ENCODE assay signal across 8 cellular contexts in genomic region chr16:8621572-8622314, GRCh38. TPM values are rescaled to one million over a fixed set of nuclear protein-coding genes. Genes with fewer than 3 reads are reported as not detected.
DNase-seq lines count a peak whose midpoint lies in the region; ATAC-seq and TF ChIP-seq lines count a peak whose summit lies in the region.

METTL22 (plus strand) TSS chr16:8621698; CDS start chr16:8625666, 3,968 bp downstream.

- no peaks in the 10 kb centered on the region for H3K9me3 Mint-ChIP-seq in activated naive CD4-positive, alpha-beta T cell treated with anti-CD3 and anti-CD28 coated beads for 36 hours

- H2AFZ ChIP-seq in neuronal stem cell (ENCODE audit: low read length) = peak within 1 kb of the TSS; percentile 97

- H2BK120ac ChIP-seq in neuronal stem cell (ENCODE audit: low read depth, low read length) = no peak within 1 kb of the TSS

- peak within 1 kb of the TSS; percentile 60 for H3K14ac ChIP-seq in neuronal stem cell (ENCODE audit: low read length)

- peak within 1 kb of the TSS; percentile 71 for H3K27ac ChIP-seq in HEK293 (ENCODE audit: extremely low read depth, low read depth, low read length)
- H3K27ac ChIP-seq in SK-N-MC = peak within 1 kb of the TSS; percentile 85; the same call in 1 of the 2 replicates
- H3K27ac ChIP-seq in gastroesophageal sphincter = peak within 1 kb of the TSS; percentile 63 to 87 (median 84)
- H3K27ac ChIP-seq in neuronal stem cell (replicated peaks; ENCODE audit: low read length) = no peak within 1 kb of the TSS
- H3K27ac ChIP-seq in subcutaneous abdominal adipose tissue (ENCODE audit: low read depth, low read length) = peak within 1 kb of the TSS; percentile 92

- peak within 1 kb of the TSS; percentile 98 for H3K23ac ChIP-seq in neuronal stem cell (ENCODE audit: low read depth, low read length, poor library complexity)

- H4K8ac ChIP-seq in neuronal stem cell (ENCODE audit: low read depth, low read length) = peak within 1 kb of the TSS; percentile 67

- H3K4me1 Mint-ChIP-seq in activated naive CD4-positive, alpha-beta T cell treated with anti-CD3 and anti-CD28 coated beads for 36 hours (ENCODE audit: low read depth) = peaks cover 27% of the 10 kb centered on the region

- peak within 1 kb of the TSS; percentile 70 for H3K27ac Mint-ChIP-seq in activated naive CD4-positive, alpha-beta T cell treated with anti-CD3 and anti-CD28 coated beads for 36 hours

- H3K4me1 ChIP-seq in HEK293 (ENCODE audit: control insufficient read depth, insufficient read depth, low read length) (peaks cover 4% of the 10 kb centered on the region; the same call in 1 of the 2 replicates), gastroesophageal sphincter (peaks cover 0 to 27% (median 4%) of the 10 kb centered on the region in 3 donors), neuronal stem cell (ENCODE audit: control insufficient read depth in 2 of 2, insufficient read depth in 1 of 2, low read depth in 1 of 2, low read length in 2 of 2) (peaks cover 0 to 6% of the 10 kb centered on the region in 2 donors), subcutaneous abdominal adipose tissue (ENCODE audit: control insufficient read depth in 5 of 5, insufficient read depth in 5 of 5, low read length in 5 of 5) (peaks cover 1 to 17% (median 13%) of the 10 kb centered on the region in 5 donors)

- peak; percentile 98 for ATAC-seq in gastroesophageal sphincter

- no peak within 1 kb of the TSS for H3K4ac ChIP-seq in neuronal stem cell (ENCODE audit: low read length)

- H3K36me3 Mint-ChIP-seq in activated naive CD4-positive, alpha-beta T cell treated with anti-CD3 and anti-CD28 coated beads for 36 hours (ENCODE audit: low read depth) = peaks cover 6% of the 10 kb centered on the region

- peak within 1 kb of the TSS; percentile 93 for H2AK5ac ChIP-seq in neuronal stem cell (ENCODE audit: low read depth, low read length)

- CTCF ChIA-PET in HEK293 (lab: Yijun Ruan, JAX) = interaction anchor here (0.7 to 1.2 kb wide), 3 partner anchors 21 to 56 kb away, joined by 3 read pairs; no protein-coding TSS in a partner anchor
- CTCF ChIA-PET in activated naive CD4-positive, alpha-beta T cell treated with anti-CD3 and anti-CD28 coated beads for 36 hours (lab: Charles Lee) = interaction anchor here (1.4 kb wide), 1 partner anchor 55 kb away, joined by 4 read pairs; no protein-coding TSS in a partner anchor

- TF ChIP-seq POLR2A in gastroesophageal sphincter (IDR thresholded peaks at IDR 0.05) = peak; percentile 66 to 76

- peaks cover 8% of the 10 kb centered on the region for H3K79me1 ChIP-seq in neuronal stem cell (ENCODE audit: low read depth, low read length)

- H3K18ac ChIP-seq in neuronal stem cell (ENCODE audit: low read length) = peak within 1 kb of the TSS; percentile 84

- H3K36me3 ChIP-seq in HEK293 (ENCODE audit: control insufficient read depth in 2 of 2, insufficient read depth in 1 of 2, low read length in 2 of 2) (peaks cover 11 to 23% of the 10 kb centered on the region in 2 experiments; a peak in 2 of 3 replicates), SK-N-MC (ENCODE audit: insufficient read depth, low read length) (peaks cover 19% of the 10 kb centered on the region), gastroesophageal sphincter (peaks cover 0 to 29% of the 10 kb centered on the region in 2 donors), neuronal stem cell (replicated peaks in 1 of 2; ENCODE audit: control insufficient read depth in 2 of 2, insufficient read depth in 2 of 2, low read length in 2 of 2) (peaks cover 8 to 35% of the 10 kb centered on the region in 2 donors), subcutaneous abdominal adipose tissue (ENCODE audit: control insufficient read depth in 5 of 5, insufficient read depth in 5 of 5, low read length in 5 of 5) (peaks cover 0 to 15% (median 10%) of the 10 kb centered on the region in 5 donors)

- peak within 1 kb of the TSS; percentile 35 for H2BK5ac ChIP-seq in neuronal stem cell (ENCODE audit: low read length)

- H3K4me3 ChIP-seq in HEK293 (ENCODE audit: low read depth, low read length) (peak within 1 kb of the TSS; percentile 85), SK-N-MC (peak within 1 kb of the TSS; percentile 100), gastroesophageal sphincter (peak within 1 kb of the TSS; percentile 95 to 97), neuronal stem cell (ENCODE audit: low read length in 2 of 2) (peak within 1 kb of the TSS; percentile 97 to 99), subcutaneous abdominal adipose tissue (ENCODE audit: low read depth in 1 of 5, low read length in 5 of 5) (peak within 1 kb of the TSS; percentile 84 to 100 (median 99))

- TF ChIP-seq EP300 in gastroesophageal sphincter (IDR thresholded peaks at IDR 0.05) = no peak

- H2BK12ac ChIP-seq in neuronal stem cell (ENCODE audit: low read length) = no peak within 1 kb of the TSS

- no peak for TF ChIP-seq CTCF in HEK293 (tag by site-specific recombination; IDR thresholded peaks at IDR 0.05)
- peak in 2 of 4 experiments; percentile 4 to 30 for TF ChIP-seq CTCF in gastroesophageal sphincter (IDR thresholded peaks at IDR 0.05)

- DNase-seq in GM03348 (ENCODE audit: low spot score) = peak; percentile 100
- peak; percentile 76 for DNase-seq in MV-4-11 (lab: John Stamatoyannopoulos, UW)
- DNase-seq in SK-N-MC (ENCODE audit: low read depth, low spot score) = no peak
- peak; percentile 92 for DNase-seq in activated naive CD4-positive, alpha-beta T cell treated with anti-CD3 and anti-CD28 coated beads for 36 hours
- peak; percentile 91 for DNase-seq in neuronal stem cell (ENCODE audit: low spot score)

- peak within 1 kb of the TSS; percentile 97 for H3K4me3 Mint-ChIP-seq in activated naive CD4-positive, alpha-beta T cell treated with anti-CD3 and anti-CD28 coated beads for 36 hours

- POLR2A ChIA-PET in HEK293 (lab: Yijun Ruan, JAX) = interaction anchor here (0.8 kb wide), 1 partner anchor 131 kb away, joined by 3 read pairs; no protein-coding TSS in a partner anchor

- H3K27me3 ChIP-seq in gastroesophageal sphincter (peaks cover 11% of the 10 kb centered on the region), neuronal stem cell (ENCODE audit: control insufficient read depth in 3 of 3, insufficient read depth in 3 of 3, low read depth in 1 of 3, low read length in 3 of 3) (peaks cover 0 to 16% (median 0%) of the 10 kb centered on the region in 3 experiments), subcutaneous abdominal adipose tissue (ENCODE audit: control insufficient read depth in 5 of 5, insufficient read depth in 4 of 5, low read length in 5 of 5) (no peaks in the 10 kb centered on the region)

- no peaks in the 10 kb centered on the region for H3K27me3 Mint-ChIP-seq in activated naive CD4-positive, alpha-beta T cell treated with anti-CD3 and anti-CD28 coated beads for 36 hours (ENCODE audit: low read depth)

- WGBS in gastroesophageal sphincter (ENCODE audit: low coverage in 1 of 2), 2 donors = 0% methylated on average over 3 of the region's 51 CpGs; no CpG with 5 or more reads in 1 of the 2 donors
- WGBS in neuronal stem cell (ENCODE audit: extremely low coverage in 2 of 2, insufficient read length in 2 of 2, insufficient replicate concordance in 1 of 2), 2 donors = no CpG with 5 or more reads among the region's 51 CpGs

- H3K9ac ChIP-seq in SK-N-MC (ENCODE audit: insufficient read length) (peak within 1 kb of the TSS; percentile 100), neuronal stem cell (ENCODE audit: low read depth, low read length, poor library complexity) (peak within 1 kb of the TSS; percentile 99), subcutaneous abdominal adipose tissue (ENCODE audit: low read length in 5 of 5) (peak within 1 kb of the TSS; percentile 92 to 100 (median 97))

- H2BK15ac ChIP-seq in neuronal stem cell (ENCODE audit: low read length) = no peak within 1 kb of the TSS

- peak within 1 kb of the TSS; percentile 70 for H3K4me2 ChIP-seq in neuronal stem cell (ENCODE audit: insufficient read depth, low read length, poor library complexity, severe bottlenecking)

- H4K91ac ChIP-seq in neuronal stem cell (ENCODE audit: low read depth, low read length, poor library complexity) = no peak within 1 kb of the TSS

- intact Hi-C loops in activated naive CD4-positive, alpha-beta T cell treated with anti-CD3 and anti-CD28 coated beads for 36 hours (cut with micrococcal nuclease) = loop anchor here (1.0 to 5.0 kb wide), 5 partner anchors 53 to 341 kb away; partner anchors contain the start of genes ABAT, PMM2, TMEM186 and USP7

- no peaks in the 10 kb centered on the region for H3K9me3 ChIP-seq in HEK293 (ENCODE audit: control insufficient read depth, insufficient read depth, low read depth, low read length)
- no peaks in the 10 kb centered on the region for H3K9me3 ChIP-seq in SK-N-MC (ENCODE audit: low read depth, low read length)
- H3K9me3 ChIP-seq in gastroesophageal sphincter = no peaks in the 10 kb centered on the region
- peaks cover 0 to 12% of the 10 kb centered on the region in 2 donors for H3K9me3 ChIP-seq in neuronal stem cell (replicated peaks in 1 of 2; ENCODE audit: control insufficient read depth in 2 of 2, insufficient read depth in 1 of 2, low read depth in 1 of 2, low read length in 2 of 2)
- no peaks in the 10 kb centered on the region for H3K9me3 ChIP-seq in subcutaneous abdominal adipose tissue (ENCODE audit: control insufficient read depth in 5 of 5, low read length in 5 of 5)

TF ChIP-seq in HEK293, 187 proteins besides CTCF, POLR2A, EP300 and RAD21 (continues in another document):
- TF ChIP-seq HIC1 (tag by site-specific recombination; IDR thresholded peaks at IDR 0.05) = 0 out of 2 replicates have a peak, but pooled peaks have one; percentile 17
- TF ChIP-seq KLF16 (tag by site-specific recombination; IDR thresholded peaks at IDR 0.05) = 0 out of 2 replicates have a peak, but pooled peaks have one; percentile 6
- TF ChIP-seq ZNF624 (tag by site-specific recombination; IDR thresholded peaks at IDR 0.05) = no peak
- TF ChIP-seq ZNF629 (tag by site-specific recombination; IDR thresholded peaks at IDR 0.05) = peak; percentile 38

RNA-seq across cellular contexts. Expression of gene METTL22, which starts in this region (rescaled TPM):
- total RNA-seq in activated naive CD4-positive, alpha-beta T cell treated with anti-CD3 and anti-CD28 coated beads for 36 hours = 10 to 100 TPM; 43.2 to 48.4 TPM
- total RNA-seq in gastroesophageal sphincter = 10 to 100 TPM; 14.4 to 31.9 (median 24.8) TPM
- polyA plus RNA-seq in neuronal stem cell (2013, experiment 1 of 2) = 43.7 TPM
- polyA plus RNA-seq in neuronal stem cell (2013, experiment 2 of 2) = 45.5 TPM
